ENCODE assay signal across 16 cellular contexts in the genomic region with DNA sequence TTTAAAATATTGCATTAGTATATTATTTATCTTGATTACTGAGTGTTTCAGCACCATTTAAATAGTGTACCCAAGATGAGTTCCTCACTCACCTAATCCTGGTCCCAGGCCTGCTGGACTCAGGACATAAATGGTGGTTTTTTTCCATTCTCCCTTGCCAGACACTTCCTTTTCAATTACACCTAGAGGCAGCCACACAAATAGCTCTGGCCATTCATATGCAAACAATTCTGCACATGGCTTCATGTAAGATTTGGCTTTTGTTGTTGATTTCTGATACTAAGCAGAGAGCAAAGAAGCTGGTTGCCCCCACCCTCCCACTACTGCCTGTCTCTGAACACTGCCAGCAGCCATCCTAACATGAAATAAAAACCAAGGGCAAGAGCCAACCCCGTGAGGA.
"Had no signal": no experiment of that assay in that cellular context is flagged by ENCODE, and none has a peak within 500 bp of the region (broad histone marks: within the 10 kb centered on the region; RNA-seq: fewer than 3 reads in every experiment).

No MANE protein-coding gene starts in this region.

- FAIRE-seq: endometrium had no signal

- H3K36me3 ChIP-seq: spleen, tibial artery, uterus had no signal

- ATAC-seq: activated naive CD4-positive, alpha-beta T cell treated with anti-CD3 and anti-CD28 coated beads, Interleukin-2, amount 50 U/mL, for 72 hours; esophagus mucosa; natural killer cell treated with Interleukin-12 subunit alpha and Interleukin-12 subunit beta and Interleukin-15 and Interleukin-18, amount 100 ng/mL, for 72 hours; psoas muscle; sciatic nerve; stimulated activated memory B cell treated with anti-CD40 and anti-IgM and Interleukin-4, amounts not matched to agents 10 μg/mL and 1 μg/mL and 100 μg/mL, for 72 hours had no signal

- H3K4me3 ChIP-seq: psoas muscle, spleen, tibial artery, uterus had no signal

- H3K9me3 ChIP-seq: tibial artery, uterus had no signal

- H3K27ac ChIP-seq: psoas muscle, spleen, tibial artery, uterus had no signal

- H3K27me3 ChIP-seq: spleen, tibial artery, uterus had no signal

- DNase-seq: activated CD4-positive, alpha-beta T cell treated with anti-CD3 and anti-CD28 coated beads, Interleukin-2, amount 50 U/mL, for 1 hour; activated effector memory CD4-positive, alpha-beta T cell treated with Interleukin-2 at 50 U/mL for 16 hours; activated T-cell treated with anti-CD3 and anti-CD28 coated beads, Interleukin-2, amount 50 U/mL, for 1 hour; amniotic stem cell; mesenchymal stem cell; psoas muscle; spleen; stimulated activated CD4-positive, alpha-beta T cell treated with anti-CD3 and anti-CD28 coated beads, Interleukin-1b, Interleukin-23, amount 100 ng/mL, for 48 hours; tibial artery; uterus had no signal

- H3K4me1 ChIP-seq: psoas muscle, spleen, uterus had no signal
